In genomic region chr18:1191341-1191740, GRCh38 we compare ENCODE assay signal across 24 cellular contexts.
"Had no signal": no experiment of that assay in that cellular context is flagged by ENCODE, and none has a peak within 500 bp of the region (broad histone marks: within the 10 kb centered on the region; RNA-seq: fewer than 3 reads in every experiment).

No MANE protein-coding gene starts in this region.

- H3K4me3 ChIP-seq: coronary artery, dorsolateral prefrontal cortex, esophagus squamous epithelium, gastrocnemius medialis, heart right ventricle, left lung, lower lobe of right lung, mucosa of descending colon had no signal

- H3K4me1 ChIP-seq: esophagus squamous epithelium, gastrocnemius medialis, heart right ventricle, left lung, lower lobe of right lung had no signal

- H3K9me3 ChIP-seq: gastrocnemius medialis had no signal

- H3K4me1 Mint-ChIP-seq: mesothelial cell of epicardium, naive B cell had no signal

- H3K36me3 Mint-ChIP-seq: naive B cell had no signal

- FAIRE-seq: endothelial cell of umbilical vein, islet of Langerhans, keratinocyte had no signal

- H3K27ac Mint-ChIP-seq: mesothelial cell of epicardium, naive B cell had no signal

- H3K27me3 ChIP-seq: dorsolateral prefrontal cortex, esophagus squamous epithelium, gastrocnemius medialis, heart right ventricle, left lung had no signal

- DNase-seq: dermis blood vessel endothelial cell; dorsolateral prefrontal cortex; effector CD4-positive, alpha-beta T cell; effector memory CD4-positive, alpha-beta T cell; esophagus squamous epithelium; foreskin fibroblast; foreskin melanocyte; gastrocnemius medialis; glutamatergic neuron; head of caudate nucleus; heart right ventricle; hippocampal formation; left cardiac atrium; left lung; left ventricle myocardium superior; lower lobe of right lung; mesenchymal stem cell; mucosa of descending colon; naive B cell had no signal

- H3K4me3 Mint-ChIP-seq: mesothelial cell of epicardium, naive B cell had no signal

- H3K27me3 Mint-ChIP-seq: naive B cell had no signal

- H3K36me3 ChIP-seq: esophagus squamous epithelium, gastrocnemius medialis, heart right ventricle, left lung, lower lobe of right lung had no signal

- H3K27ac ChIP-seq: coronary artery, dorsolateral prefrontal cortex, esophagus squamous epithelium, gastrocnemius medialis, heart right ventricle, left lung, lower lobe of right lung had no signal
